ENCODE assay signal across 12 cellular contexts in genomic region chr6:130381459-130382380, GRCh38. TPM values are rescaled to one million over a fixed set of nuclear protein-coding genes. Genes with fewer than 3 reads are reported as not detected.
DNase-seq lines count a peak whose midpoint lies in the region; ATAC-seq and TF ChIP-seq lines count a peak whose summit lies in the region.
"Had no signal": no experiment of that assay in that cellular context is flagged by ENCODE, and none has a peak within 500 bp of the region (broad histone marks: within the 10 kb centered on the region; RNA-seq: fewer than 3 reads in every experiment).

No MANE protein-coding gene starts in this region.

- no peaks in the 10 kb centered on the region for H3K27me3 ChIP-seq in upper lobe of right lung
- H3K27me3 ChIP-seq: cardiac muscle cell had no signal

- H3K36me3 ChIP-seq in upper lobe of right lung: no peaks in the 10 kb centered on the region
- H3K36me3 ChIP-seq: cardiac muscle cell had no signal

- ATAC-seq in HG03354 (IDR thresholded peaks at IDR 0.05; ENCODE audit: poor library complexity, severe bottlenecking, unreplicated experiment) (peak; percentile 71), upper lobe of right lung (no peak)
- ATAC-seq: sciatic nerve had no signal

- no peaks in the 10 kb centered on the region for H3K4me1 ChIP-seq in upper lobe of right lung

- intact Hi-C loops in upper lobe of right lung (cut with DNase I): no loop called here

- peak; percentile 46 for DNase-seq in activated gamma-delta T cell treated with Interleukin-2 at 50 U/mL for 16 hours
- DNase-seq in activated gamma-delta T cell (lab: John Stamatoyannopoulos, UW): no peak
- peak; percentile 19 for DNase-seq in activated effector memory CD4-positive, alpha-beta T cell treated with Interleukin-2 at 50 U/mL for 16 hours
- no peak for DNase-seq in upper lobe of right lung
- DNase-seq in HUDEP-2 (lab: John Stamatoyannopoulos, UW; ENCODE audit: unreplicated experiment in 76 of 76): no peak
- no peak for DNase-seq in H4 (ENCODE audit: low spot score)
- no peak for DNase-seq in HK-2 (ENCODE audit: unreplicated experiment)
- DNase-seq: AML-193, substantia nigra had no signal

- H3K4me3 ChIP-seq in upper lobe of right lung: no peak overlapping the region
- H3K4me3 ChIP-seq: cardiac muscle cell had no signal

- H3K27ac ChIP-seq in upper lobe of right lung: no peak overlapping the region
- H3K27ac ChIP-seq: cardiac muscle cell had no signal

- no peaks in the 10 kb centered on the region for H3K9me3 ChIP-seq in upper lobe of right lung

- TF ChIP-seq CTCF in upper lobe of right lung (IDR thresholded peaks at IDR 0.05): peak; percentile 18

RNA-seq across cellular contexts. Expression of gene TMEM200A, which starts 15.9 kb away (rescaled TPM):
- total RNA-seq in upper lobe of right lung: 5.9 TPM
- total RNA-seq in H4 (2014; rRNA removed; shearing (Covaris generic)): 1.2 and 1.9 TPM in 2 replicates

Comparison
In these comparisons a context has a peak if more than half of its experiments do, and no peak if none do; other contexts are left out.
1. DNase-seq: peak in activated gamma-delta T cell treated with Interleukin-2 at 50 U/mL for 16 hours (single experiment) and activated effector memory CD4-positive, alpha-beta T cell treated with Interleukin-2 at 50 U/mL for 16 hours (single experiment); none in activated gamma-delta T cell (single experiment), upper lobe of right lung (single experiment), HUDEP-2 (0 of 76), H4 (single experiment) and HK-2 (single experiment).